Comparison of ENCODE assay signal across 22 cellular contexts in the genomic region with DNA sequence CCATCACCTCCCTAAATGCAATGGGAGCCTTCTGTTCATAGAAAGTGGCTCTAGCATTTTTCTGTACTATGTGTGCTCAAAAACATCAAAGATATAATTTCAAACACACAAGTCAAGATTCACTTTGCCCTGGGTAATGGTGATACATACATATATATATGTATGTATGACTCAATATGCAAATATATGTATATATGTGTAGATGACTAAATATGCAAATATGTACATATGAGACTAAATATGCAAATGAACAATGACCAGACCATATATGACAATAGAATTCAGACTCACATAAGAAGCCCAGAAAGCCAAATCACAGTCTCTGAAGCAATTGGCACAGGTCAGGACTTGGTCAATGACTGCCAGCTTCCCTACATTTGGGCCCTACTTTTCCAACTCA. TPM values are rescaled to one million over a fixed set of nuclear protein-coding genes. Genes with fewer than 3 reads are reported as not detected.
DNase-seq lines count a peak whose midpoint lies in the region; ATAC-seq and TF ChIP-seq lines count a peak whose summit lies in the region.
"Had no signal": no experiment of that assay in that cellular context is flagged by ENCODE, and none has a peak within 500 bp of the region (broad histone marks: within the 10 kb centered on the region; RNA-seq: fewer than 3 reads in every experiment).

No MANE protein-coding gene starts in this region.

- H3K27me3 Mint-ChIP-seq in activated naive CD4-positive, alpha-beta T cell treated with anti-CD3 and anti-CD28 coated beads, Interleukin-2, amount 50 U/mL, for 24 hours = no peaks in the 10 kb centered on the region
- H3K27me3 Mint-ChIP-seq in activated T-helper 17 cell treated with anti-CD3 and anti-CD28 coated beads, Interleukin-2, amount 50 U/mL, for 72 hours = peaks cover 3% of the 10 kb centered on the region
- peaks cover 56% of the 10 kb centered on the region for H3K27me3 Mint-ChIP-seq in HFFc6 (ENCODE audit: insufficient read depth)
- H3K27me3 Mint-ChIP-seq: CD4-positive, alpha-beta T cell had no signal

- peak; percentile 43 for ATAC-seq in HG03175 (IDR thresholded peaks at IDR 0.05; ENCODE audit: unreplicated experiment)
- ATAC-seq in activated T-helper 17 cell treated with anti-CD3 and anti-CD28 coated beads, Interleukin-2, amount 50 U/mL, for 72 hours (replicated peaks) = peak; percentile 53
- ATAC-seq in stimulated activated effector memory CD8-positive, alpha-beta T cell treated with anti-CD3 and anti-CD28 coated beads, Interleukin-12 subunit alpha, Interleukin-12 subunit beta, amount 100 ng/mL, for 72 hours = peak; percentile 62
- ATAC-seq: GM12878, K562 had no signal

- DNase-seq in activated naive CD4-positive, alpha-beta T cell treated with anti-CD3 and anti-CD28 coated beads, Interleukin-2, amount 50 U/mL, for 16 hours = no peak
- no peak for DNase-seq in stimulated activated effector memory CD8-positive, alpha-beta T cell treated with anti-CD3 and anti-CD28 coated beads, Interleukin-12 subunit alpha, Interleukin-12 subunit beta, amount 100 ng/mL, for 72 hours (ENCODE audit: low spot score in 2 of 2)
- DNase-seq in HFFc6 (no peak), NCI-H2227 treated with DMSO at 0.1 percent for 48 hours (lab: John Stamatoyannopoulos, UW) (no peak)
- DNase-seq: CD4-positive, alpha-beta T cell; DMS53; GDM1; HCEC 1CT; Kasumi-1; NCI-H1105; NCI-H146; NCI-H1930; NCI-H2107; NCI-H446; NCI-H524 treated with DMSO at 0.1 percent for 48 hours; PC-9; SHP77 had no signal

- peaks cover 6% of the 10 kb centered on the region for H3K9me3 Mint-ChIP-seq in activated naive CD4-positive, alpha-beta T cell treated with anti-CD3 and anti-CD28 coated beads, Interleukin-2, amount 50 U/mL, for 24 hours
- no peaks in the 10 kb centered on the region for H3K9me3 Mint-ChIP-seq in activated T-helper 17 cell treated with anti-CD3 and anti-CD28 coated beads, Interleukin-2, amount 50 U/mL, for 72 hours
- no peaks in the 10 kb centered on the region for H3K9me3 Mint-ChIP-seq in stimulated activated effector memory CD8-positive, alpha-beta T cell treated with anti-CD3 and anti-CD28 coated beads, Interleukin-12 subunit alpha, Interleukin-12 subunit beta, amount 100 ng/mL, for 72 hours
- H3K9me3 Mint-ChIP-seq in HFFc6 = no peaks in the 10 kb centered on the region
- H3K9me3 Mint-ChIP-seq: CD4-positive, alpha-beta T cell had no signal

- H3K4me3 Mint-ChIP-seq in activated naive CD4-positive, alpha-beta T cell treated with anti-CD3 and anti-CD28 coated beads, Interleukin-2, amount 50 U/mL, for 24 hours = no peak overlapping the region
- H3K4me3 Mint-ChIP-seq in activated T-helper 17 cell treated with anti-CD3 and anti-CD28 coated beads, Interleukin-2, amount 50 U/mL, for 72 hours = no peak overlapping the region
- H3K4me3 Mint-ChIP-seq in stimulated activated effector memory CD8-positive, alpha-beta T cell treated with anti-CD3 and anti-CD28 coated beads, Interleukin-12 subunit alpha, Interleukin-12 subunit beta, amount 100 ng/mL, for 72 hours = no peak overlapping the region
- no peak overlapping the region for H3K4me3 Mint-ChIP-seq in HFFc6
- H3K4me3 Mint-ChIP-seq: CD4-positive, alpha-beta T cell had no signal

- peak overlapping the region; percentile 56 for H3K27ac Mint-ChIP-seq in activated naive CD4-positive, alpha-beta T cell treated with anti-CD3 and anti-CD28 coated beads, Interleukin-2, amount 50 U/mL, for 24 hours
- H3K27ac Mint-ChIP-seq in activated T-helper 17 cell treated with anti-CD3 and anti-CD28 coated beads, Interleukin-2, amount 50 U/mL, for 72 hours = peak overlapping the region; percentile 1
- no peak overlapping the region for H3K27ac Mint-ChIP-seq in stimulated activated effector memory CD8-positive, alpha-beta T cell treated with anti-CD3 and anti-CD28 coated beads, Interleukin-12 subunit alpha, Interleukin-12 subunit beta, amount 100 ng/mL, for 72 hours
- H3K27ac Mint-ChIP-seq in HFFc6 = no peak overlapping the region
- H3K27ac Mint-ChIP-seq: CD4-positive, alpha-beta T cell had no signal

- TF ChIP-seq CTCF in HFFc6 (IDR thresholded peaks at IDR 0.05) = no peak

- H3K4me1 Mint-ChIP-seq in activated naive CD4-positive, alpha-beta T cell treated with anti-CD3 and anti-CD28 coated beads, Interleukin-2, amount 50 U/mL, for 24 hours = peaks cover 49% of the 10 kb centered on the region
- H3K4me1 Mint-ChIP-seq in activated T-helper 17 cell treated with anti-CD3 and anti-CD28 coated beads, Interleukin-2, amount 50 U/mL, for 72 hours = peaks cover 16% of the 10 kb centered on the region
- peaks cover 23% of the 10 kb centered on the region for H3K4me1 Mint-ChIP-seq in stimulated activated effector memory CD8-positive, alpha-beta T cell treated with anti-CD3 and anti-CD28 coated beads, Interleukin-12 subunit alpha, Interleukin-12 subunit beta, amount 100 ng/mL, for 72 hours
- peaks cover 5% of the 10 kb centered on the region; the same call in 1 of the 2 replicates for H3K4me1 Mint-ChIP-seq in HFFc6 (ENCODE audit: low read depth)

- H3K36me3 Mint-ChIP-seq in activated naive CD4-positive, alpha-beta T cell treated with anti-CD3 and anti-CD28 coated beads, Interleukin-2, amount 50 U/mL, for 24 hours = no peaks in the 10 kb centered on the region
- no peaks in the 10 kb centered on the region for H3K36me3 Mint-ChIP-seq in activated T-helper 17 cell treated with anti-CD3 and anti-CD28 coated beads, Interleukin-2, amount 50 U/mL, for 72 hours (ENCODE audit: low read depth)
- no peaks in the 10 kb centered on the region for H3K36me3 Mint-ChIP-seq in stimulated activated effector memory CD8-positive, alpha-beta T cell treated with anti-CD3 and anti-CD28 coated beads, Interleukin-12 subunit alpha, Interleukin-12 subunit beta, amount 100 ng/mL, for 72 hours
- H3K36me3 Mint-ChIP-seq in HFFc6 (ENCODE audit: low read depth) = no peaks in the 10 kb centered on the region

RNA-seq across cellular contexts. Expression of gene SNRK, which starts 36.9 kb away (rescaled TPM):
- total RNA-seq in activated T-helper 17 cell treated with anti-CD3 and anti-CD28 coated beads, Interleukin-2, amount 50 U/mL, for 72 hours = 10 to 100 TPM; 25.7 to 25.8 TPM
- 10 to 100 TPM; 10.0 to 13.8 (median 11.6) TPM for total RNA-seq in HFFc6 (2021; fragmentation: NEBNext Ultra II Directional; extraction: Animal tissue kit (Norgen Biotek cat#: 25700))

Comparison
In these comparisons a context has a peak if more than half of its experiments do, and no peak if none do; other contexts are left out.
1. H3K27ac Mint-ChIP-seq: peak in activated naive CD4-positive, alpha-beta T cell treated with anti-CD3 and anti-CD28 coated beads, Interleukin-2, amount 50 U/mL, for 24 hours (single experiment) and activated T-helper 17 cell treated with anti-CD3 and anti-CD28 coated beads, Interleukin-2, amount 50 U/mL, for 72 hours (single experiment); none in stimulated activated effector memory CD8-positive, alpha-beta T cell treated with anti-CD3 and anti-CD28 coated beads, Interleukin-12 subunit alpha, Interleukin-12 subunit beta, amount 100 ng/mL, for 72 hours (single experiment) and HFFc6 (single experiment).
2. Peak in every context shown above with its lines, with median percentiles within 50 percentile points of each other: ATAC-seq.